Comparison of ENCODE assay signal across 20 cellular contexts in the genomic region with DNA sequence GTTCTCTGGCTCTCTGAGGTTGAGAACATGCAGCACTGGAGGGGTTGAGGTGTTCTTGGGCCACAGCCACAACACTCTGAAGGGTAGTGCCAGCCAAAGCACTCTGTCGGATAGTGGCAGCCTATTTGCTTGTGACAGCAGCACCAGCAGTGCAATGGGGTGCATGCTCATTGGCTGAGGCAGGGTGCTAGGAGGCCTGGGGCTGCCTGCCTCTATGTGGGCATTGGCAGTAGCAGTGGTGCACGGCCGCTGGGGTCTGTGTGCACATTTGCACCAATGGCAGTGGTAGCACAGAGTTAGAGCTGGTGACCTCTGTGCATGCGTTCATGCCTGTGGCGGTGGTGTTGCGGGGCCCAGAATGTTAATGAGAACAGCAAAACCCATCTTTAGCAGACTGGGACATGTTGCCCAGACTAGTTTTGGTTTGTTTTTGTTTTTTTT. TPM values are rescaled to one million over a fixed set of nuclear protein-coding genes. Genes with fewer than 3 reads are reported as not detected.
DNase-seq lines count a peak whose midpoint lies in the region; ATAC-seq, FAIRE-seq and TF ChIP-seq lines count a peak whose summit lies in the region.
"Had no signal": no experiment of that assay in that cellular context is flagged by ENCODE, and none has a peak within 500 bp of the region (broad histone marks: within the 10 kb centered on the region; RNA-seq: fewer than 3 reads in every experiment).

No MANE protein-coding gene starts in this region.

- 93% methylated on average over 6 of the region's 6 CpGs for WGBS in right cardiac atrium
- WGBS in endodermal cell (ENCODE audit: insufficient coverage in 1 of 2, insufficient read length in 1 of 2), 2 experiments: 99 to 100% methylated on average over 6 of the region's 6 CpGs
- WGBS in neuronal stem cell (ENCODE audit: extremely low coverage in 2 of 2, insufficient read length in 2 of 2, insufficient replicate concordance in 1 of 2), 2 donors: no CpG with 5 or more reads among the region's 6 CpGs
- 100% methylated on average over 3 of the region's 6 CpGs for WGBS in HepG2 (ENCODE audit: low lambda C conversion rate)

- H3K9ac ChIP-seq in endodermal cell (ENCODE audit: extremely low read depth, low read length, poor library complexity, severe bottlenecking) (no peak overlapping the region), neuronal stem cell (ENCODE audit: low read depth, low read length, poor library complexity) (no peak overlapping the region), HepG2 (ENCODE audit: insufficient read depth, low read depth, low read length) (no peak overlapping the region)
- H3K9ac ChIP-seq: GM23248 had no signal

- no peak overlapping the region for H4K8ac ChIP-seq in neuronal stem cell (ENCODE audit: low read depth, low read length)

- H3K9me3 Mint-ChIP-seq in endodermal cell (no peaks in the 10 kb centered on the region), natural killer cell (no peaks in the 10 kb centered on the region)
- H3K9me3 Mint-ChIP-seq: CD4-positive, CD25-positive, alpha-beta regulatory T cell had no signal

- no peak for FAIRE-seq in HepG2 (lab: Jason Lieb, UNC)
- FAIRE-seq: A204.1, D721Med, G401.6, GM12892, GM18507 had no signal

- in situ Hi-C loops in HepG2 (cut with HindIII; ENCODE audit: extremely low pct_ligation_motif_present, low pct_unique_long_range_greater_than_20kb): no loop called here

- H3K23ac ChIP-seq in neuronal stem cell (ENCODE audit: low read depth, low read length, poor library complexity): peak overlapping the region; percentile 85

- H3K79me1 ChIP-seq in neuronal stem cell (ENCODE audit: low read depth, low read length): peaks cover 3% of the 10 kb centered on the region

- H3K36me3 Mint-ChIP-seq in endodermal cell (ENCODE audit: low read depth) (peaks cover 36% of the 10 kb centered on the region), natural killer cell (peaks cover 10% of the 10 kb centered on the region)

- H3K27me3 Mint-ChIP-seq in endodermal cell (ENCODE audit: insufficient read depth): no peaks in the 10 kb centered on the region
- H3K27me3 Mint-ChIP-seq in natural killer cell (ENCODE audit: low read depth in 2 of 2): no peaks in the 10 kb centered on the region
- H3K27me3 Mint-ChIP-seq: CD4-positive, CD25-positive, alpha-beta regulatory T cell had no signal

- BruUV-seq in HepG2 (replicated peaks; lab: Mats Ljungman, UMichigan): no TSS peak

- H3K9me3 ChIP-seq in right cardiac atrium (ENCODE audit: control insufficient read depth, low read length): no peaks in the 10 kb centered on the region
- H3K9me3 ChIP-seq in endodermal cell (ENCODE audit: control insufficient read depth, low read length): no peaks in the 10 kb centered on the region
- H3K9me3 ChIP-seq in neuronal stem cell (replicated peaks in 1 of 2; ENCODE audit: control insufficient read depth in 2 of 2, insufficient read depth in 1 of 2, low read depth in 1 of 2, low read length in 2 of 2): peaks cover 3 to 12% of the 10 kb centered on the region in 2 donors
- no peaks in the 10 kb centered on the region for H3K9me3 ChIP-seq in HepG2 (ENCODE audit: low read length)
- H3K9me3 ChIP-seq: BE2C, Caco-2 had no signal

- peak overlapping the region; percentile 23 for H3K4ac ChIP-seq in neuronal stem cell (ENCODE audit: low read length)

- H3K18ac ChIP-seq in neuronal stem cell (ENCODE audit: low read length): peak overlapping the region; percentile 38

- peaks cover 33% of the 10 kb centered on the region for H3K36me3 ChIP-seq in endodermal cell (ENCODE audit: control insufficient read depth, insufficient read depth, low read length)
- H3K36me3 ChIP-seq in neuronal stem cell (replicated peaks in 1 of 2; ENCODE audit: control insufficient read depth in 2 of 2, insufficient read depth in 2 of 2, low read length in 2 of 2): peaks cover 8 to 56% of the 10 kb centered on the region in 2 donors
- H3K36me3 ChIP-seq in HepG2 (replicated peaks in 1 of 2; ENCODE audit: control insufficient read depth in 1 of 2, insufficient read depth in 2 of 2, low read length in 2 of 2): peaks cover 8 to 40% of the 10 kb centered on the region in 2 experiments; a peak in 4 of 5 replicates

- no peak overlapping the region for H2BK12ac ChIP-seq in neuronal stem cell (ENCODE audit: low read length)

- TF ChIP-seq EP300 in HepG2 (IDR thresholded peaks at IDR 0.05; ENCODE audit: low read depth in 2 of 2, low read length in 2 of 2): no peak
- no peak for TF ChIP-seq EP300 in HepG2 (CRISPR knock-in tag; IDR thresholded peaks at IDR 0.05; ENCODE audit: borderline replicate concordance)

- H3K27ac Mint-ChIP-seq in endodermal cell: no peak overlapping the region
- H3K27ac Mint-ChIP-seq in natural killer cell: no peak overlapping the region

- no peaks in the 10 kb centered on the region for H4K20me1 ChIP-seq in HepG2 (ENCODE audit: insufficient read depth, low read length)

- no peaks in the 10 kb centered on the region for H3K4me1 Mint-ChIP-seq in endodermal cell
- H3K4me1 Mint-ChIP-seq in natural killer cell: peaks cover 7 to 16% of the 10 kb centered on the region in 2 donors

- H3K27ac ChIP-seq in right cardiac atrium (ENCODE audit: low read length): no peak overlapping the region
- no peak overlapping the region for H3K27ac ChIP-seq in endodermal cell (ENCODE audit: low read depth, low read length)
- no peak overlapping the region for H3K27ac ChIP-seq in neuronal stem cell (replicated peaks; ENCODE audit: low read length)
- no peak overlapping the region for H3K27ac ChIP-seq in HepG2 (ENCODE audit: extremely low read length, insufficient read depth, low read length)
- H3K27ac ChIP-seq: GM23248 had no signal

- no peaks in the 10 kb centered on the region for H3K4me1 ChIP-seq in right cardiac atrium (ENCODE audit: control insufficient read depth, insufficient read depth, low read length)
- H3K4me1 ChIP-seq in endodermal cell (ENCODE audit: control insufficient read depth, insufficient read depth, low read length): no peaks in the 10 kb centered on the region
- no peaks in the 10 kb centered on the region for H3K4me1 ChIP-seq in neuronal stem cell (ENCODE audit: control insufficient read depth in 2 of 2, insufficient read depth in 1 of 2, low read depth in 1 of 2, low read length in 2 of 2)
- peaks cover 2% of the 10 kb centered on the region for H3K4me1 ChIP-seq in HepG2 (ENCODE audit: insufficient read depth, low read length)
- H3K4me1 ChIP-seq: Caco-2, HAP-1 had no signal

- no peak overlapping the region for H2BK15ac ChIP-seq in neuronal stem cell (ENCODE audit: low read length)

- peaks cover 12% of the 10 kb centered on the region for H3K79me2 ChIP-seq in HepG2 (ENCODE audit: insufficient read depth, low read length)

- H3K14ac ChIP-seq in neuronal stem cell (ENCODE audit: low read length): no peak overlapping the region

- H3K27me3 ChIP-seq in right cardiac atrium (ENCODE audit: control insufficient read depth, insufficient read depth): no peaks in the 10 kb centered on the region
- H3K27me3 ChIP-seq in endodermal cell (ENCODE audit: control insufficient read depth, insufficient read depth, low read length, poor library complexity, severe bottlenecking): no peaks in the 10 kb centered on the region
- no peaks in the 10 kb centered on the region for H3K27me3 ChIP-seq in neuronal stem cell (ENCODE audit: control insufficient read depth in 3 of 3, insufficient read depth in 3 of 3, low read depth in 1 of 3, low read length in 3 of 3)
- no peaks in the 10 kb centered on the region for H3K27me3 ChIP-seq in HepG2 (ENCODE audit: control insufficient read depth in 1 of 2, insufficient read depth in 2 of 2, low read length in 2 of 2)
- H3K27me3 ChIP-seq: BE2C had no signal

- intact Hi-C loops in right cardiac atrium (cut with DNase I) (no loop called here), left cardiac atrium (cut with DNase I) (no loop called here), HepG2 (cut with micrococcal nuclease; ENCODE audit: unreplicated experiment) (no loop called here), natural killer cell (cut with micrococcal nuclease) (no loop called here)

- no peak overlapping the region for H2AFZ ChIP-seq in neuronal stem cell (ENCODE audit: low read length)
- H2AFZ ChIP-seq in HepG2 (ENCODE audit: low read length): no peak overlapping the region
- H2AFZ ChIP-seq: GM23248 had no signal

- H3K4me3 Mint-ChIP-seq in endodermal cell (no peak overlapping the region), natural killer cell (no peak overlapping the region)
- H3K4me3 Mint-ChIP-seq: CD4-positive, CD25-positive, alpha-beta regulatory T cell had no signal

- H3K4me3 ChIP-seq in right cardiac atrium (ENCODE audit: low read length) (no peak overlapping the region), endodermal cell (ENCODE audit: low read length) (no peak overlapping the region), neuronal stem cell (ENCODE audit: low read length in 2 of 2) (peak overlapping the region in 1 of 2 donors; percentile 44), HepG2 (replicated peaks in 1 of 3; ENCODE audit: insufficient read depth in 1 of 3, low read depth in 2 of 3, low read length in 3 of 3) (no peak overlapping the region)
- H3K4me3 ChIP-seq: GM23248, HAP-1 had no signal

- peak overlapping the region; percentile 39 for H2BK5ac ChIP-seq in neuronal stem cell (ENCODE audit: low read length)

- TF ChIP-seq RAD21 in HepG2 (CRISPR knock-in tag; IDR thresholded peaks at IDR 0.05): no peak

- no peak for TF ChIP-seq POLR2A in HepG2 (IDR thresholded peaks at IDR 0.05; ENCODE audit: insufficient read depth in 1 of 2, low read depth in 2 of 2, low read length in 2 of 2)

- CTCF ChIA-PET in HepG2 (lab: Yijun Ruan, JAX; ENCODE audit: low intra/inter-chr PET ratio, low total read pairs): no interaction called here

- DNase-seq in right cardiac atrium: peak in 2 of 3 donors; percentile 56 to 58
- DNase-seq in left cardiac atrium: no peak
- DNase-seq in endodermal cell: peak; percentile 5
- no peak for DNase-seq in neuronal stem cell (ENCODE audit: low spot score)
- DNase-seq in NCI-H2227 treated with DMSO at 0.1 percent for 48 hours (lab: John Stamatoyannopoulos, UW): no peak
- DNase-seq in HepG2 (ENCODE audit: low spot score): no peak
- DNase-seq in natural killer cell: no peak
- DNase-seq: ACHN; BE2C; C1 segment of cervical spinal cord; Caco-2; CD4-positive, CD25-positive, alpha-beta regulatory T cell; GM23248 had no signal

- TF ChIP-seq CTCF in endodermal cell (conservative IDR thresholded peaks at IDR 0.05) (no peak), HepG2 (CRISPR knock-in tag; IDR thresholded peaks at IDR 0.05) (no peak), natural killer cell (IDR thresholded peaks at IDR 0.05) (no peak)

- no peak overlapping the region for H2BK120ac ChIP-seq in neuronal stem cell (ENCODE audit: low read depth, low read length)

- POLR2A ChIA-PET in HepG2 (lab: Yijun Ruan, JAX): interaction anchor here (0.7 kb wide), 1 partner anchor 164 kb away, joined by 3 read pairs; no protein-coding TSS in a partner anchor

- no peak overlapping the region for H4K91ac ChIP-seq in neuronal stem cell (ENCODE audit: low read depth, low read length, poor library complexity)

- no peak overlapping the region for H3K4me2 ChIP-seq in neuronal stem cell (ENCODE audit: insufficient read depth, low read length, poor library complexity, severe bottlenecking)
- no peak overlapping the region for H3K4me2 ChIP-seq in HepG2 (ENCODE audit: low read depth, low read length)

- ATAC-seq in right cardiac atrium (peak in 1 of 2 donors; percentile 64), left cardiac atrium (no peak), HepG2 (no peak), natural killer cell (no peak)

- no peak overlapping the region for H2AK5ac ChIP-seq in neuronal stem cell (ENCODE audit: low read depth, low read length)

RNA-seq across cellular contexts. Expression of a gene that starts 25.4 kb away (rescaled TPM):
- 10 to 100 TPM; 50.9 to 61.9 (median 53.2) TPM for total RNA-seq in right cardiac atrium
- 31.3 TPM for polyA plus RNA-seq in right cardiac atrium
- 10 to 100 TPM; 52.6 to 57.5 TPM for total RNA-seq in left cardiac atrium
- total RNA-seq in endodermal cell: 10 to 100 TPM; 49.0 to 62.0 TPM
- polyA plus RNA-seq in endodermal cell (2013, experiment 1 of 2): 35.3 TPM
- 33.2 TPM for polyA plus RNA-seq in endodermal cell (2013, experiment 2 of 2)
- polyA plus RNA-seq in neuronal stem cell (2013, experiment 1 of 2): 20.2 TPM
- polyA plus RNA-seq in neuronal stem cell (2013, experiment 2 of 2): 20.8 TPM
- total RNA-seq in HepG2 (2016; rRNA removed; fragmentation: Illumina TruSeq; extraction: Trizol): 27.4 and 27.8 TPM in 2 replicates
- 10.0 and 12.0 TPM in 2 replicates for total RNA-seq in HepG2 (2016; cell fraction: cytosol; rRNA removed; fragmentation: Illumina TruSeq; extraction: Trizol; ENCODE audit: low read depth)
- total RNA-seq in HepG2 (2016; cell fraction: insoluble cytoplasmic fraction; rRNA removed; fragmentation: Illumina TruSeq; extraction: Trizol): 25.7 and 26.8 TPM in 2 replicates
- 16.3 TPM in 2 replicates for total RNA-seq in HepG2 (2016; cell fraction: membrane; rRNA removed; fragmentation: Illumina TruSeq; extraction: Trizol)
- total RNA-seq in HepG2 (2016; cell fraction: nucleus; rRNA removed; fragmentation: Illumina TruSeq; extraction: Trizol): 33.2 and 34.5 TPM in 2 replicates
- 56.4 and 61.1 TPM in 2 replicates for polyA plus RNA-seq in HepG2 (2011; rRNA removed)
- polyA plus RNA-seq in HepG2 (2011; cell fraction: cytosol; rRNA removed): 24.2 and 30.0 TPM in 2 replicates
- polyA plus RNA-seq in HepG2 (2011; cell fraction: nucleus; rRNA removed): 194 and 229 TPM in 2 replicates
- 38.2 and 50.8 TPM in 2 replicates for polyA plus RNA-seq in HepG2 (2012)
- 7.1 and 8.3 TPM in 2 replicates for polyA plus RNA-seq in HepG2 (2016; cell fraction: cytosol; fragmentation: Illumina TruSeq; extraction: Trizol; ENCODE audit: low read depth)
- polyA plus RNA-seq in HepG2 (2016; cell fraction: insoluble cytoplasmic fraction; fragmentation: Illumina TruSeq; extraction: Trizol; ENCODE audit: low read depth): 27.0 and 33.9 TPM in 2 replicates
- 9.8 and 13.2 TPM in 2 replicates for polyA plus RNA-seq in HepG2 (2016; cell fraction: membrane; fragmentation: Illumina TruSeq; extraction: Trizol; ENCODE audit: low read depth)
- polyA plus RNA-seq in HepG2 (2016; cell fraction: nucleus; fragmentation: Illumina TruSeq; extraction: Trizol; ENCODE audit: insufficient read depth, low read depth): 87.2 and 87.7 TPM in 2 replicates
- polyA minus RNA-seq in HepG2 (2011; rRNA and poly(A)+ RNA removed; ENCODE audit: low replicate concordance): 54.2 and 76.0 TPM in 2 replicates
- polyA minus RNA-seq in HepG2 (2011; cell fraction: cytosol; rRNA and poly(A)+ RNA removed): 26.8 and 30.9 TPM in 2 replicates
- 64.2 and 73.0 TPM in 2 replicates for polyA minus RNA-seq in HepG2 (2011; cell fraction: nucleus; rRNA and poly(A)+ RNA removed)
- 100 to 1,000 TPM; 208 to 233 (median 215) TPM for total RNA-seq in natural killer cell

RNA-seq across cellular contexts. Expression of a gene that starts 25.6 kb away (rescaled TPM):
- 10 to 100 TPM; 25.1 to 27.8 (median 26.5) TPM for total RNA-seq in right cardiac atrium
- 18.8 TPM for polyA plus RNA-seq in right cardiac atrium
- total RNA-seq in left cardiac atrium: 10 to 100 TPM; 25.4 to 27.9 TPM
- total RNA-seq in endodermal cell: 10 to 100 TPM; 16.5 to 21.8 TPM
- polyA plus RNA-seq in endodermal cell (2013, experiment 1 of 2): 17.1 TPM
- 18.4 TPM for polyA plus RNA-seq in endodermal cell (2013, experiment 2 of 2)
- 25.2 TPM for polyA plus RNA-seq in neuronal stem cell (2013, experiment 1 of 2)
- polyA plus RNA-seq in neuronal stem cell (2013, experiment 2 of 2): 23.6 TPM
- 12.3 and 15.2 TPM in 2 replicates for total RNA-seq in HepG2 (2016; rRNA removed; fragmentation: Illumina TruSeq; extraction: Trizol)
- 4.6 and 7.7 TPM in 2 replicates for total RNA-seq in HepG2 (2016; cell fraction: cytosol; rRNA removed; fragmentation: Illumina TruSeq; extraction: Trizol; ENCODE audit: low read depth)
- total RNA-seq in HepG2 (2016; cell fraction: insoluble cytoplasmic fraction; rRNA removed; fragmentation: Illumina TruSeq; extraction: Trizol): 13.5 and 15.2 TPM in 2 replicates
- 8.6 and 11.2 TPM in 2 replicates for total RNA-seq in HepG2 (2016; cell fraction: membrane; rRNA removed; fragmentation: Illumina TruSeq; extraction: Trizol)
- 6.6 and 9.4 TPM in 2 replicates for total RNA-seq in HepG2 (2016; cell fraction: nucleus; rRNA removed; fragmentation: Illumina TruSeq; extraction: Trizol)
- polyA plus RNA-seq in HepG2 (2011; rRNA removed): 25.2 and 30.7 TPM in 2 replicates
- 17.1 and 22.8 TPM in 2 replicates for polyA plus RNA-seq in HepG2 (2011; cell fraction: cytosol; rRNA removed)
- polyA plus RNA-seq in HepG2 (2011; cell fraction: nucleus; rRNA removed): 8.5 and 9.6 TPM in 2 replicates
- 16.3 and 21.2 TPM in 2 replicates for polyA plus RNA-seq in HepG2 (2012)
- polyA plus RNA-seq in HepG2 (2016; cell fraction: cytosol; fragmentation: Illumina TruSeq; extraction: Trizol; ENCODE audit: low read depth): 16.6 and 21.2 TPM in 2 replicates
- 37.2 TPM in 2 replicates for polyA plus RNA-seq in HepG2 (2016; cell fraction: insoluble cytoplasmic fraction; fragmentation: Illumina TruSeq; extraction: Trizol; ENCODE audit: low read depth)
- polyA plus RNA-seq in HepG2 (2016; cell fraction: membrane; fragmentation: Illumina TruSeq; extraction: Trizol; ENCODE audit: low read depth): 20.2 and 24.4 TPM in 2 replicates
- 13.4 and 20.8 TPM in 2 replicates for polyA plus RNA-seq in HepG2 (2016; cell fraction: nucleus; fragmentation: Illumina TruSeq; extraction: Trizol; ENCODE audit: insufficient read depth, low read depth)
- 7.0 and 12.3 TPM in 2 replicates for polyA minus RNA-seq in HepG2 (2011; rRNA and poly(A)+ RNA removed; ENCODE audit: low replicate concordance)
- 5.0 and 7.2 TPM in 2 replicates for polyA minus RNA-seq in HepG2 (2011; cell fraction: cytosol; rRNA and poly(A)+ RNA removed)
- polyA minus RNA-seq in HepG2 (2011; cell fraction: nucleus; rRNA and poly(A)+ RNA removed): 5.5 and 8.0 TPM in 2 replicates
- total RNA-seq in natural killer cell: 10 to 100 TPM; 35.1 to 40.3 (median 36.8) TPM

RNA-seq across cellular contexts. Expression of a gene that starts 59.3 kb away (rescaled TPM):
- under 1 TPM; 0.20 to 0.76 (median 0.56) TPM for total RNA-seq in right cardiac atrium
- polyA plus RNA-seq in right cardiac atrium: 1.4 TPM
- total RNA-seq in left cardiac atrium: 1 to 10 TPM; 1.4 to 1.7 TPM
- not detected for total RNA-seq in endodermal cell
- not detected for polyA plus RNA-seq in endodermal cell (2013, experiment 1 of 2)
- not detected for polyA plus RNA-seq in endodermal cell (2013, experiment 2 of 2)
- not detected for polyA plus RNA-seq in neuronal stem cell (2013, experiment 1 of 2)
- polyA plus RNA-seq in neuronal stem cell (2013, experiment 2 of 2): not detected
- 55.6 and 111 TPM in 2 replicates for total RNA-seq in HepG2 (2016; rRNA removed; fragmentation: Illumina TruSeq; extraction: Trizol)
- total RNA-seq in HepG2 (2016; cell fraction: cytosol; rRNA removed; fragmentation: Illumina TruSeq; extraction: Trizol; ENCODE audit: low read depth): 16.4 and 19.8 TPM in 2 replicates
- 53.2 and 106 TPM in 2 replicates for total RNA-seq in HepG2 (2016; cell fraction: insoluble cytoplasmic fraction; rRNA removed; fragmentation: Illumina TruSeq; extraction: Trizol)
- total RNA-seq in HepG2 (2016; cell fraction: membrane; rRNA removed; fragmentation: Illumina TruSeq; extraction: Trizol): 35.3 and 35.7 TPM in 2 replicates
- 108 and 133 TPM in 2 replicates for total RNA-seq in HepG2 (2016; cell fraction: nucleus; rRNA removed; fragmentation: Illumina TruSeq; extraction: Trizol)
- polyA plus RNA-seq in HepG2 (2011; rRNA removed): 350 and 408 TPM in 2 replicates
- 341 and 453 TPM in 2 replicates for polyA plus RNA-seq in HepG2 (2011; cell fraction: cytosol; rRNA removed)
- polyA plus RNA-seq in HepG2 (2011; cell fraction: nucleus; rRNA removed): 146 and 188 TPM in 2 replicates
- polyA plus RNA-seq in HepG2 (2012): 497 and 593 TPM in 2 replicates
- polyA plus RNA-seq in HepG2 (2016; cell fraction: cytosol; fragmentation: Illumina TruSeq; extraction: Trizol; ENCODE audit: low read depth): 30.3 and 32.4 TPM in 2 replicates
- polyA plus RNA-seq in HepG2 (2016; cell fraction: insoluble cytoplasmic fraction; fragmentation: Illumina TruSeq; extraction: Trizol; ENCODE audit: low read depth): 91.5 and 101 TPM in 2 replicates
- 45.7 and 51.9 TPM in 2 replicates for polyA plus RNA-seq in HepG2 (2016; cell fraction: membrane; fragmentation: Illumina TruSeq; extraction: Trizol; ENCODE audit: low read depth)
- 228 and 244 TPM in 2 replicates for polyA plus RNA-seq in HepG2 (2016; cell fraction: nucleus; fragmentation: Illumina TruSeq; extraction: Trizol; ENCODE audit: insufficient read depth, low read depth)
- polyA minus RNA-seq in HepG2 (2011; rRNA and poly(A)+ RNA removed; ENCODE audit: low replicate concordance): 0.37 and 351 TPM in 2 replicates
- 132 and 186 TPM in 2 replicates for polyA minus RNA-seq in HepG2 (2011; cell fraction: cytosol; rRNA and poly(A)+ RNA removed)
- 67.9 and 98.5 TPM in 2 replicates for polyA minus RNA-seq in HepG2 (2011; cell fraction: nucleus; rRNA and poly(A)+ RNA removed)
- total RNA-seq in natural killer cell: under 1 TPM in 1 of 3 donors, not detected in 2; 0.43 TPM
- total RNA-seq: CD4-positive, CD25-positive, alpha-beta regulatory T cell; GM23248; H4 had no signal

Comparison
In these comparisons a context has a peak if more than half of its experiments do, and no peak if none do; other contexts are left out.
1. DNase-seq: peak in right cardiac atrium (2 of 3) and endodermal cell (single experiment); none in left cardiac atrium (single experiment), neuronal stem cell (single experiment), NCI-H2227 treated with DMSO at 0.1 percent for 48 hours (single experiment), HepG2 (single experiment) and natural killer cell (single experiment).
2. RNA of a gene that starts 59.3 kb away (total RNA-seq): 16.4 to 133 TPM in HepG2; 1.4 to 1.7 TPM in left cardiac atrium, 0.20 to 0.76 TPM in right cardiac atrium, not detected in endodermal cell and 0.43 TPM in natural killer cell; every median in the first group is over 4 times any median in the second.